8 cellular contexts compared by ENCODE assay signal in genomic region chr20:63657937-63658748, GRCh38. TPM values are rescaled to one million over a fixed set of nuclear protein-coding genes. Genes with fewer than 3 reads are reported as not detected.
DNase-seq lines count a peak whose midpoint lies in the region; ATAC-seq and TF ChIP-seq lines count a peak whose summit lies in the region.

Gene RTEL1, plus strand, starts transcription at chr20:63658312. Its CDS starts 1,091 bp downstream, at chr20:63659403.

- H3K4me3 Mint-ChIP-seq in activated naive CD4-positive, alpha-beta T cell treated with anti-CD3 and anti-CD28 coated beads, Interleukin-2, amount 50 U/mL, for 24 hours: peak within 1 kb of the TSS; percentile 98

- peak within 1 kb of the TSS; percentile 98 for H3K27ac Mint-ChIP-seq in activated naive CD4-positive, alpha-beta T cell treated with anti-CD3 and anti-CD28 coated beads, Interleukin-2, amount 50 U/mL, for 24 hours

- peak within 1 kb of the TSS; percentile 77 for H3K4me3 ChIP-seq in GM06990 (replicated peaks; ENCODE audit: low read depth, low read length)

- TF ChIP-seq CTCF in GM06990 (IDR thresholded peaks at IDR 0.05; ENCODE audit: insufficient read depth, low read length, poor library complexity, severe bottlenecking) (no peak), omental fat pad (IDR thresholded peaks at IDR 0.05) (no peak)

- peak; percentile 96 for DNase-seq in GM06990 (ENCODE audit: extremely low read depth, insufficient read length)
- peak; percentile 71 for DNase-seq in NCI-H1048 (lab: John Stamatoyannopoulos, UW)
- peak; percentile 44 for DNase-seq in glomerular endothelial cell (ENCODE audit: extremely low read depth, low read depth, low spot score)
- peak; percentile 66 for DNase-seq in omental fat pad (ENCODE audit: low spot score)

- H3K4me1 Mint-ChIP-seq in activated naive CD4-positive, alpha-beta T cell treated with anti-CD3 and anti-CD28 coated beads, Interleukin-2, amount 50 U/mL, for 24 hours: peaks cover 33% of the 10 kb centered on the region

- H3K27ac ChIP-seq in temporal lobe (ENCODE audit: low read depth, low read length): peak within 1 kb of the TSS; percentile 92

- no peaks in the 10 kb centered on the region for H3K27me3 Mint-ChIP-seq in activated naive CD4-positive, alpha-beta T cell treated with anti-CD3 and anti-CD28 coated beads, Interleukin-2, amount 50 U/mL, for 24 hours

- H3K27me3 ChIP-seq in GM06990 (replicated peaks; ENCODE audit: control insufficient read depth, insufficient read depth, low read length): no peaks in the 10 kb centered on the region

- H3K36me3 Mint-ChIP-seq in activated naive CD4-positive, alpha-beta T cell treated with anti-CD3 and anti-CD28 coated beads, Interleukin-2, amount 50 U/mL, for 24 hours: peaks cover 4% of the 10 kb centered on the region

- no peaks in the 10 kb centered on the region for H3K9me3 Mint-ChIP-seq in activated naive CD4-positive, alpha-beta T cell treated with anti-CD3 and anti-CD28 coated beads, Interleukin-2, amount 50 U/mL, for 24 hours

- ATAC-seq in HG02571 (IDR thresholded peaks at IDR 0.05; ENCODE audit: unreplicated experiment) (peak; percentile 85), SK-N-SH treated with all-trans-retinoic acid at 6 μM for 48 hours (peak; percentile 96), omental fat pad (ENCODE audit: low FRiP score) (peak; percentile 85)

- H3K36me3 ChIP-seq in GM06990 (ENCODE audit: control insufficient read depth, insufficient read depth, low read length): peaks cover 16% of the 10 kb centered on the region

TF ChIP-seq in SK-N-SH treated with all-trans-retinoic acid at 6 μM for 48 hours, 23 proteins besides CTCF, POLR2A, EP300 and RAD21:
- no peak for TF ChIP-seq TSHZ2 (CRISPR knock-in tag; IDR thresholded peaks at IDR 0.05)
- no peak for TF ChIP-seq OSR1 (CRISPR knock-in tag; IDR thresholded peaks at IDR 0.05)
- no peak for TF ChIP-seq ZNF565 (CRISPR knock-in tag; conservative IDR thresholded peaks at IDR 0.05; ENCODE audit: low read depth)
- no peak for TF ChIP-seq PPARA (CRISPR knock-in tag; IDR thresholded peaks at IDR 0.05; ENCODE audit: borderline replicate concordance)
- no peak for TF ChIP-seq PATZ1 (CRISPR knock-in tag; IDR thresholded peaks at IDR 0.05; ENCODE audit: borderline replicate concordance)
- TF ChIP-seq TCF4 (CRISPR knock-in tag; IDR thresholded peaks at IDR 0.05; ENCODE audit: borderline replicate concordance): no peak
- TF ChIP-seq ZC3H10 (CRISPR knock-in tag; IDR thresholded peaks at IDR 0.05): no peak
- TF ChIP-seq SNAI2 (CRISPR knock-in tag; IDR thresholded peaks at IDR 0.05): no peak
- TF ChIP-seq ZNF8 (CRISPR knock-in tag; IDR thresholded peaks at IDR 0.05): no peak
- no peak for TF ChIP-seq ISL1 (CRISPR knock-in tag; IDR thresholded peaks at IDR 0.05)
- TF ChIP-seq ZNF70 (CRISPR knock-in tag; IDR thresholded peaks at IDR 0.05): no peak
- no peak for TF ChIP-seq GLIS3 (CRISPR knock-in tag; IDR thresholded peaks at IDR 0.05)
- no peak for TF ChIP-seq ZFP30 (CRISPR knock-in tag; IDR thresholded peaks at IDR 0.05)
- no peak for TF ChIP-seq CSDC2 (CRISPR knock-in tag; IDR thresholded peaks at IDR 0.05)
- TF ChIP-seq ARNTL (CRISPR knock-in tag; IDR thresholded peaks at IDR 0.05; ENCODE audit: borderline replicate concordance, low read depth): no peak
- TF ChIP-seq RARB (CRISPR knock-in tag; IDR thresholded peaks at IDR 0.05): no peak
- TF ChIP-seq ZFP3 (CRISPR knock-in tag; IDR thresholded peaks at IDR 0.05): no peak
- TF ChIP-seq ESRRG (CRISPR knock-in tag; IDR thresholded peaks at IDR 0.05): no peak
- TF ChIP-seq CREB5 (CRISPR knock-in tag; IDR thresholded peaks at IDR 0.05; ENCODE audit: low read depth): no peak

RNA-seq across cellular contexts. Expression of gene RTEL1, which starts in this region (rescaled TPM):
- total RNA-seq in glomerular endothelial cell (9.2 and 20.1 TPM in 2 replicates), omental fat pad (10 to 100 TPM; 10.2 to 34.4 (median 21.6) TPM), temporal lobe (10.6 TPM)

Comparison
In these comparisons a context has a peak if more than half of its experiments do, and no peak if none do; other contexts are left out.
1. Peak in every context shown above with its lines: DNase-seq, ATAC-seq, H3K4me3 ChIP-seq and H3K27ac ChIP-seq.
2. DNase-seq: peak in every context shown above with its lines; median percentile 96 in GM06990; 71 in NCI-H1048; 66 in omental fat pad; 44 in glomerular endothelial cell.